Comparison of ENCODE assay signal across 9 cellular contexts in the genomic region with DNA sequence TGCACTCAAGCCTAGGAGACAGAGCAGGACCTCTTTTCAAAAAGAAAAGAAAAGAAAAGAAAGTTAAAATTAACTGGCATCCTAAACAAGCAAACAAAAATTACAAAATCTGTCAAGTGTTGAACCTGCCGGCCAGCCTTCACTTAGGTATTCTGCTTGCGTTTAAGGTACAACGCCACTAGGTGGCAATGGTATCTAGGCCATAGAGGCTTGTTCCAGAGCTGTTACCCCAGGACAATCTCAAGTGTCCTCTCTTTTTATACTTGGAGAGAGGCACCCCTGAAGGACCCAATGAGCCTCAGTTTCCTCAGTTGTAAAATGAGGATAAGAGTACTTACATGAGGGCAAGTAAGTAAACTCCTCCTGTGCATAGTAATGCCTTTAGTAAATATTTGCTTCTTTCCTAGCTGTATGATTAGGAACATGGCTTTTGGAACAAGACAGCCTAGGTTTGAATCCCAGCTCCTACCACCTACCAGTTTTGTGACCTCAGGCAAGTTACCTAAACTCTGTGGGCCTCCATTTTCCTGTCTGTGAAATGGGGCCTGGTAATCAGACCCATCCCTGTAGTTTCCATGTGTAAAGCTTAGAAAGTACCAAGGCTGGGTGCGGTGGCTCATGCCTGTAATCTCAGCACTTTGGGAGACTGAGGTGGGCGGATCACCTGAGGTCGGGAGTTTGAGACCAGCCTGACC.
DNase-seq lines count a peak whose midpoint lies in the region; ATAC-seq and TF ChIP-seq lines count a peak whose summit lies in the region.
"Had no signal": no experiment of that assay in that cellular context is flagged by ENCODE, and none has a peak within 500 bp of the region (broad histone marks: within the 10 kb centered on the region; RNA-seq: fewer than 3 reads in every experiment).

No MANE protein-coding gene starts in this region.

- DNase-seq in NCI-H1105 treated with DMSO at 0.1 percent for 48 hours (lab: John Stamatoyannopoulos, UW): peak; percentile 17
- no peak for DNase-seq in NCI-H1105 (lab: John Stamatoyannopoulos, UW)
- peak; percentile 41 for DNase-seq in NCI-H1694 (lab: John Stamatoyannopoulos, UW)
- peak; percentile 69 for DNase-seq in cerebellar cortex (ENCODE audit: low spot score)
- DNase-seq in medulla oblongata (ENCODE audit: extremely low spot score): peak; percentile 36
- DNase-seq in stromal cell of bone marrow (ENCODE audit: low read depth): peak; percentile 13

- H3K27ac ChIP-seq in VCaP: peak overlapping the region; percentile 82
- H3K27ac ChIP-seq: BLaER1 treated with 17β-estradiol and CSF1 and Interleukin-3, amounts not matched to agents 10 nM and 100 nM had no signal

- TF ChIP-seq CTCF in VCaP (conservative IDR thresholded peaks at IDR 0.05): peak; percentile 99

- ATAC-seq in HG03139 (IDR thresholded peaks at IDR 0.05; ENCODE audit: unreplicated experiment): no peak
